1 cellular context compared by ENCODE assay signal in the genomic region with DNA sequence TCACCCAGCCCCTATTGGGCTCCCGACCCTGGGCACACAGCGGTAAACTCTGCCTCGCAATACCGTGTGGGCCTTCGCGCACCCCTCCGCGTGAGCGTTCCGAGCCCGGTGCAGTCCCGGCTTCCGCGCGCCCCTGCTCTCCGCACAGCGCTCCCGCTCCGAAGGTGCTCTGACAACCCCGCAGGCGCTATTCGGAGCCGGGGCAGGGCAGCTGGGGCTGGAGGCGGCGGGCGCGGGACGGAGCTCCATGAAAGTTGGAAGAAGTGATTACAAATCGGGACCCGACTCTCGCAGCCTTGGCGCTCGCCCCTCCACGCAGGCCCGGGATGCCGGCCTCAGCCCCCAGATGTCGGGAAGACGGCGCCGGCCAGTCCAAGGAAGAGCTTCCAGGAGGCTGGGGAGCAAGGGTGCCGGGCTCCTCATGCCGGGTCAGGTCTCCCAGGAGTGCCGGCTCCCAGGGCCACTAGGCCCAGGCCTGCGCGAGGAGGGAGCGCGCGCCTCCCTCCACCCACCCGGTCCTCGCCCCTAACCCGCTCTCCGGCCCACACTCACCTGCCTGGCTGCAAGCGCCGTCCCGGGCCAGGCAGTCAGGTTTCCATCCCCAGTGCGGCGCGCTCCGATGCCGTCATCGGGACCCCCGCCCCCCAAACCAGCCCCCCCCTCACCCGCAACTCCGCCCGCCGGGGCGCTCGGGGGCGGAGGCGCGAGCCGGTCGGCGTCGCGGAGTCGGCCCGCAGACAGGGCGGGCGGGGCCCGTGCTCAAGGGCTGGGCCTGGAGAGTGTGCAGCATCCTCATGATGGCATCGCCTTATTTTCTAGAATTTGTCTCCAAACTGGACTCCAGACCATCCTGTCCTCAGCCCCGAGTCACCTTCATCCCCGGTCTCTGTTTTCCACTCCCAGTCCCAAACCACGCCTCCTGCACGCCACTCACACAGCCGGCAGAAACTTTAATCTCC.
TF ChIP-seq lines count a peak whose summit lies in the region.

TSS of gene KIF7 (minus strand) at position 621 of the 959 bp plus-strand sequence. CDS start 2,537 bp downstream, outside the sequence.

TF ChIP-seq in HEK293T, 16 proteins besides CTCF, POLR2A, EP300 and RAD21 (continued from another document):
- TF ChIP-seq PKNOX1 (IDR thresholded peaks at IDR 0.05) (peak; percentile 63), LEF1 (IDR thresholded peaks at IDR 0.05; ENCODE audit: borderline replicate concordance) (no peak), ARNT (IDR thresholded peaks at IDR 0.05) (no peak), ELF4 (IDR thresholded peaks at IDR 0.05) (no peak), ZNF384 (IDR thresholded peaks at IDR 0.05) (no peak)
